ENCODE assay signal across 9 cellular contexts in the genomic region with DNA sequence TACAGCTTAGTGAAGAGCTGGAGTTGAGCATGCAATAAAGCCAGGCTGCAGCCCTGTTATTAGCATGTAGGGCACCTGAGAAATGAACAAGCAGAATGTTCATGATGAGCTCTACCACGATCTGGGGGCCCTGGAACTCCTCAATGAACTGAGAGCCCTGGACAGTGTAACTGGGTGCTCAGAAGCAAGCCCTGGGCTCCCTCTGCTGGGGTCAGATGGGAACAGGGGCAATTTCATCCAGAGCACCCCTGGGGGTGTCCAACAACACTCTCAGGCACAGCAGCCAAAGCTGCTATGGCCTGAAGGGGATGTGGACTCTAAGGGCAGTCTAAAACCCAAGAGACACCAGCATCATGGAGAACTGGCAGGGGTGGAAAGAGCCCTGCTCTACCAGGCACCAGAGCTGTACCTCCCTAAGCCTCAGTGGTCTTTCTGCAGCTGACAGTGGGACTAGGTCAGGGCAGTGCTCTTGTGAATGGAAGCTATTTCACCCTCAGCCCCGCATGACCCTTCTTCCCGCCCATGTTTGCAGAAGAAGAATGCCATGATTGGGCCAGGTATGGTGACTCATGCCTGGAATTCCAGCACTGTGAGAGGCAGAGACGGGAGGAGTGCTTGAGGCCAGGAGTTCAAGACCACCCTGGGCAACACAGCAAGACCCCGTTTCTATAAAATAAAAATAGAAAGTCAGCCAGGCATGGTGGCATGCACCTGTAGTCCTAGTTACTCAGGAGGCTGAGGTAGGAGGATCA. TPM values are rescaled to one million over a fixed set of nuclear protein-coding genes. Genes with fewer than 3 reads are reported as not detected.
A peak's percentile ranks its signal among the peaks of the same experiment; 100 is the strongest.
DNase-seq lines count a peak whose midpoint lies in the region; FAIRE-seq and TF ChIP-seq lines count a peak whose summit lies in the region.
"Had no signal": no experiment of that assay in that cellular context is flagged by ENCODE, and none has a peak within 500 bp of the region (broad histone marks: within the 10 kb centered on the region; RNA-seq: fewer than 3 reads in every experiment).

No MANE protein-coding gene starts in this region.

- no peaks in the 10 kb centered on the region for H3K27me3 Mint-ChIP-seq in activated CD4-positive, alpha-beta memory T cell treated with anti-CD3 and anti-CD28 coated beads, Interleukin-2, amount 10 ng/mL, durations not matched to agents 7 days and 5 days

- H3K27ac ChIP-seq in cardiac muscle cell, result no peak overlapping the region
- H3K27ac ChIP-seq: SK-N-MC had no signal

- no peak overlapping the region for H3K4me3 ChIP-seq in cardiac muscle cell
- H3K4me3 ChIP-seq: lung, SK-N-MC had no signal

- H3K36me3 ChIP-seq in cardiac muscle cell, result peaks cover 58% of the 10 kb centered on the region

- H3K9me3 Mint-ChIP-seq in activated CD4-positive, alpha-beta memory T cell treated with anti-CD3 and anti-CD28 coated beads, Interleukin-2, amount 10 ng/mL, durations not matched to agents 7 days and 5 days, result no peaks in the 10 kb centered on the region

- no peaks in the 10 kb centered on the region for H3K9me3 ChIP-seq in cardiac muscle cell (ENCODE audit: low read depth)

- H3K4me1 ChIP-seq in cardiac muscle cell (ENCODE audit: low read depth), result no peaks in the 10 kb centered on the region

- TF ChIP-seq CTCF in cardiac muscle cell (IDR thresholded peaks at IDR 0.05; ENCODE audit: low read depth, low read length), result peak; percentile 43

- H3K4me3 Mint-ChIP-seq in activated CD4-positive, alpha-beta memory T cell treated with anti-CD3 and anti-CD28 coated beads, Interleukin-2, amount 10 ng/mL, durations not matched to agents 7 days and 5 days, result no peak overlapping the region

- DNase-seq in EH (ENCODE audit: low read depth), result peak; percentile 40
- DNase-seq in HTR-8/SVneo (ENCODE audit: insufficient read length, low spot score), result peak; percentile 15
- peak; percentile 30 for DNase-seq in activated CD4-positive, alpha-beta memory T cell treated with anti-CD3 and anti-CD28 coated beads, Interleukin-2, amount 10 ng/mL, durations not matched to agents 7 days and 5 days
- peak; percentile 38 to 55 for DNase-seq in cardiac muscle cell (ENCODE audit: low read depth in 1 of 2, low spot score in 1 of 2)
- DNase-seq in stimulated activated CD4-positive, alpha-beta T cell treated with anti-CD3 and anti-CD28 coated beads, Interleukin-4, amount 100 ng/mL, for 1 hour, result peak; percentile 20
- DNase-seq in Ammon's horn (ENCODE audit: low spot score), result no peak
- no peak for DNase-seq in NCI-H1417 treated with DMSO at 0.1 percent for 48 hours (lab: John Stamatoyannopoulos, UW)

- no peak overlapping the region for H3K27ac Mint-ChIP-seq in activated CD4-positive, alpha-beta memory T cell treated with anti-CD3 and anti-CD28 coated beads, Interleukin-2, amount 10 ng/mL, durations not matched to agents 7 days and 5 days

- FAIRE-seq in HTR-8/SVneo (lab: Jason Lieb, UNC), result no peak

- H3K4me1 Mint-ChIP-seq in activated CD4-positive, alpha-beta memory T cell treated with anti-CD3 and anti-CD28 coated beads, Interleukin-2, amount 10 ng/mL, durations not matched to agents 7 days and 5 days, result no peaks in the 10 kb centered on the region

- POLR2A ChIA-PET in activated CD4-positive, alpha-beta memory T cell treated with anti-CD3 and anti-CD28 coated beads, Interleukin-2, amount 10 ng/mL, durations not matched to agents 7 days and 5 days (lab: Charles Lee), result no interaction called here

- no peaks in the 10 kb centered on the region for H3K27me3 ChIP-seq in cardiac muscle cell

- CTCF ChIA-PET in activated CD4-positive, alpha-beta memory T cell treated with anti-CD3 and anti-CD28 coated beads, Interleukin-2, amount 10 ng/mL, durations not matched to agents 7 days and 5 days (lab: Charles Lee), result interaction anchor here (1.7 kb wide), 1 partner anchor 128 kb away, joined by 9 read pairs; no protein-coding TSS in a partner anchor

- peaks cover 67% of the 10 kb centered on the region for H3K36me3 Mint-ChIP-seq in activated CD4-positive, alpha-beta memory T cell treated with anti-CD3 and anti-CD28 coated beads, Interleukin-2, amount 10 ng/mL, durations not matched to agents 7 days and 5 days (ENCODE audit: low read depth)

RNA-seq across cellular contexts. Expression of a gene that starts 28.9 kb away (rescaled TPM):
- 10 to 100 TPM; 41.6 to 56.2 TPM for total RNA-seq in activated CD4-positive, alpha-beta memory T cell treated with anti-CD3 and anti-CD28 coated beads, Interleukin-2, amount 10 ng/mL, durations not matched to agents 7 days and 5 days
- 27.0 and 41.3 TPM in 2 replicates for total RNA-seq in cardiac muscle cell
- 30.4 and 31.4 TPM in 2 replicates for polyA plus RNA-seq in cardiac muscle cell

RNA-seq across cellular contexts. Expression of a gene that starts 44.6 kb away (rescaled TPM):
- 1 to 10 TPM; 2.7 to 2.9 TPM for total RNA-seq in activated CD4-positive, alpha-beta memory T cell treated with anti-CD3 and anti-CD28 coated beads, Interleukin-2, amount 10 ng/mL, durations not matched to agents 7 days and 5 days
- total RNA-seq in cardiac muscle cell, result 0.88 and 1.8 TPM in 2 replicates
- 2.0 and 2.4 TPM in 2 replicates for polyA plus RNA-seq in cardiac muscle cell

RNA-seq across cellular contexts. Expression of a gene that starts 56.3 kb away (rescaled TPM):
- total RNA-seq in activated CD4-positive, alpha-beta memory T cell treated with anti-CD3 and anti-CD28 coated beads, Interleukin-2, amount 10 ng/mL, durations not matched to agents 7 days and 5 days, result 10 to 100 TPM; 38.2 to 40.5 TPM
- total RNA-seq in cardiac muscle cell, result 137 and 153 TPM in 2 replicates
- polyA plus RNA-seq in cardiac muscle cell, result 151 and 200 TPM in 2 replicates

Comparison
In these comparisons a context has a peak if more than half of its experiments do, and no peak if none do; other contexts are left out.
1. DNase-seq: peak in EH (single experiment), HTR-8/SVneo (single experiment), activated CD4-positive, alpha-beta memory T cell treated with anti-CD3 and anti-CD28 coated beads, Interleukin-2, amount 10 ng/mL, durations not matched to agents 7 days and 5 days (single experiment), cardiac muscle cell (2 of 2) and stimulated activated CD4-positive, alpha-beta T cell treated with anti-CD3 and anti-CD28 coated beads, Interleukin-4, amount 100 ng/mL, for 1 hour (single experiment); none in Ammon's horn (single experiment) and NCI-H1417 treated with DMSO at 0.1 percent for 48 hours (single experiment).